In the genomic region with DNA sequence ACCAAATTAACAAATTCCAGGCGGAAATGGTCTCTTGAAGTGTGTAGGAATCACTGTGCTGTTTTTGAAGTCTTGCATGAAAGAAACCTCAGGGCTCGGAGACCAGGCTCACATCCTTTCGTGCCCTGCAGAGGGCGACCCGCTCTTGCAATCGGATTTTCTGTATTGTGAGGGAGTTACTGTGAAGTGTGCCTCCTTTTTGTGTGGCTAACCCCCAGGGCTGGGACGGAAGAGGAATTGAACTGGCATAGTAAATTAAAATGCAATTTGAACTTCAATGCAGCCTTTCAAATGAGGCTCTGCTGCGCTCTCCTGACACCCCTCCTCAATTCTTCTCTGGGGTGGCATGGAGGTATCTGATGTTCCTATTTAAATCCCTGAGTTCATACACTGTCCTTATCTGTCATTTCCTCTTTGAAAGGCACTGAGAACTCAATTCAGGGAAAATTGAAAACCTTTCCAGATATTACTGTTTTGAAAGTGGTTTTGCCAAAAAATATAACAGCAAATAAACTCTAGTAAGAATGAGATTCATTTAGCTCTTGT, we compare ENCODE assay signal across 8 cellular contexts. TPM values are rescaled to one million over a fixed set of nuclear protein-coding genes. Genes with fewer than 3 reads are reported as not detected.
A peak's percentile ranks its signal among the peaks of the same experiment; 100 is the strongest.
DNase-seq lines count a peak whose midpoint lies in the region; ATAC-seq, FAIRE-seq and TF ChIP-seq lines count a peak whose summit lies in the region.

No MANE protein-coding gene starts in this region.

- H3K4me3 Mint-ChIP-seq in activated CD4-positive, alpha-beta memory T cell treated with anti-CD3 and anti-CD28 coated beads, Interleukin-2, amount 10 ng/mL, durations not matched to agents 7 days and 5 days, result no peak overlapping the region
- H3K4me3 Mint-ChIP-seq in neural crest cell, result no peak overlapping the region

- DNase-seq in AG20443 (ENCODE audit: low spot score) (peak; percentile 78), HCEC 1CT (peak; percentile 42), NCI-H774 (lab: John Stamatoyannopoulos, UW) (peak; percentile 61), epithelial cell of esophagus (ENCODE audit: low read depth) (peak; percentile 52), neural crest cell (ENCODE audit: low read depth, low spot score) (peak; percentile 56), urothelium cell line (ENCODE audit: low spot score) (peak; percentile 78)
- DNase-seq in activated CD4-positive, alpha-beta memory T cell treated with anti-CD3 and anti-CD28 coated beads, Interleukin-2, amount 10 ng/mL, durations not matched to agents 7 days and 5 days, result peak; percentile 67

- no peaks in the 10 kb centered on the region for H3K9me3 Mint-ChIP-seq in activated CD4-positive, alpha-beta memory T cell treated with anti-CD3 and anti-CD28 coated beads, Interleukin-2, amount 10 ng/mL, durations not matched to agents 7 days and 5 days
- no peaks in the 10 kb centered on the region for H3K9me3 Mint-ChIP-seq in neural crest cell

- peaks cover 7% of the 10 kb centered on the region for H3K4me1 Mint-ChIP-seq in activated CD4-positive, alpha-beta memory T cell treated with anti-CD3 and anti-CD28 coated beads, Interleukin-2, amount 10 ng/mL, durations not matched to agents 7 days and 5 days
- H3K4me1 Mint-ChIP-seq in neural crest cell, result peaks cover 7% of the 10 kb centered on the region

- no peak for FAIRE-seq in urothelium cell line (lab: Jason Lieb, UNC)

- no peak for ATAC-seq in HG03342 (IDR thresholded peaks at IDR 0.05; ENCODE audit: unreplicated experiment)

- no peak overlapping the region for H3K4me3 ChIP-seq in epithelial cell of esophagus (ENCODE audit: low read length)

- peaks cover 6% of the 10 kb centered on the region for H3K27me3 Mint-ChIP-seq in activated CD4-positive, alpha-beta memory T cell treated with anti-CD3 and anti-CD28 coated beads, Interleukin-2, amount 10 ng/mL, durations not matched to agents 7 days and 5 days
- peaks cover 5% of the 10 kb centered on the region for H3K27me3 Mint-ChIP-seq in neural crest cell (ENCODE audit: low read depth)

- no peaks in the 10 kb centered on the region for H3K36me3 Mint-ChIP-seq in activated CD4-positive, alpha-beta memory T cell treated with anti-CD3 and anti-CD28 coated beads, Interleukin-2, amount 10 ng/mL, durations not matched to agents 7 days and 5 days (ENCODE audit: low read depth)
- H3K36me3 Mint-ChIP-seq in neural crest cell (ENCODE audit: low read depth), result no peaks in the 10 kb centered on the region

- POLR2A ChIA-PET in activated CD4-positive, alpha-beta memory T cell treated with anti-CD3 and anti-CD28 coated beads, Interleukin-2, amount 10 ng/mL, durations not matched to agents 7 days and 5 days (lab: Charles Lee), result interaction anchor here (0.6 kb wide), 2 partner anchors 19 to 177 kb away, joined by 3 read pairs; no protein-coding TSS in a partner anchor

- CTCF ChIA-PET in activated CD4-positive, alpha-beta memory T cell treated with anti-CD3 and anti-CD28 coated beads, Interleukin-2, amount 10 ng/mL, durations not matched to agents 7 days and 5 days (lab: Charles Lee), result interaction anchor here (0.8 to 1.6 kb wide), 4 partner anchors 8 to 272 kb away, joined by 3 to 5 read pairs (median 4); no protein-coding TSS in a partner anchor

- no peak overlapping the region for H3K27ac Mint-ChIP-seq in activated CD4-positive, alpha-beta memory T cell treated with anti-CD3 and anti-CD28 coated beads, Interleukin-2, amount 10 ng/mL, durations not matched to agents 7 days and 5 days
- no peak overlapping the region for H3K27ac Mint-ChIP-seq in neural crest cell (ENCODE audit: unreplicated experiment)

- TF ChIP-seq CTCF in epithelial cell of esophagus (IDR thresholded peaks at IDR 0.05; ENCODE audit: insufficient read depth, low read depth, low read length, missing control alignments), result peak; percentile 64
- peak; percentile 69 for TF ChIP-seq CTCF in neural crest cell (conservative IDR thresholded peaks at IDR 0.05)

RNA-seq across cellular contexts. Expression of gene MGAT5B, which starts 51.5 kb away (rescaled TPM):
- under 1 TPM; 0.08 to 0.13 TPM for total RNA-seq in activated CD4-positive, alpha-beta memory T cell treated with anti-CD3 and anti-CD28 coated beads, Interleukin-2, amount 10 ng/mL, durations not matched to agents 7 days and 5 days
- total RNA-seq in neural crest cell, result 14.3 and 14.6 TPM in 2 replicates

Comparison
In these comparisons a context has a peak if more than half of its experiments do, and no peak if none do; other contexts are left out.
1. RNA of gene MGAT5B, which starts 51.5 kb away (total RNA-seq): 14.3 to 14.6 TPM in neural crest cell; 0.08 to 0.13 TPM in activated CD4-positive, alpha-beta memory T cell treated with anti-CD3 and anti-CD28 coated beads, Interleukin-2, amount 10 ng/mL, durations not matched to agents 7 days and 5 days; every median in the first group is over 10 times any median in the second.
2. Peak in every context shown above with its lines, with median percentiles within 50 percentile points of each other: DNase-seq.